19 cellular contexts compared by ENCODE assay signal in genomic region chr2:18446715-18447114, GRCh38.
DNase-seq lines count a peak whose midpoint lies in the region; FAIRE-seq and TF ChIP-seq lines count a peak whose summit lies in the region.
"Had no signal": no experiment of that assay in that cellular context is flagged by ENCODE, and none has a peak within 500 bp of the region (broad histone marks: within the 10 kb centered on the region; RNA-seq: fewer than 3 reads in every experiment).

No MANE protein-coding gene starts in this region.

- TF ChIP-seq EP300 in SK-N-SH (IDR thresholded peaks at IDR 0.05; ENCODE audit: borderline replicate concordance in 1 of 2, low read depth in 1 of 2, low read length in 1 of 2) = no peak
- no peak for TF ChIP-seq EP300 in esophagus muscularis mucosa (IDR thresholded peaks at IDR 0.05)
- no peak for TF ChIP-seq EP300 in sigmoid colon (IDR thresholded peaks at IDR 0.05)

- peak overlapping the region; percentile 71 for H3K4me2 ChIP-seq in BLaER1
- H3K4me2 ChIP-seq in SK-N-SH = no peak overlapping the region

- no peaks in the 10 kb centered on the region for H3K79me2 ChIP-seq in SK-N-SH (ENCODE audit: insufficient read depth)

- intact Hi-C loops in esophagus muscularis mucosa (cut with DNase I) = no loop called here
- intact Hi-C loops in sigmoid colon (cut with DNase I) = loop anchor here (5.0 kb wide), 1 partner anchor 36 kb away; no protein-coding TSS in a partner anchor

- H3F3A ChIP-seq in SK-N-SH (replicated peaks; ENCODE audit: insufficient read depth) = no peaks in the 10 kb centered on the region

- no peak for TF ChIP-seq RAD21 in SK-N-SH (IDR thresholded peaks at IDR 0.05; ENCODE audit: low read length)

- H3K9me2 ChIP-seq in SK-N-SH = no peaks in the 10 kb centered on the region

- no peak for TF ChIP-seq POLR2A in esophagus muscularis mucosa (IDR thresholded peaks at IDR 0.05; ENCODE audit: low read depth)
- no peak for TF ChIP-seq POLR2A in sigmoid colon (IDR thresholded peaks at IDR 0.05)

- H4K20me1 ChIP-seq in BLaER1 = no peaks in the 10 kb centered on the region
- H4K20me1 ChIP-seq in SK-N-SH (ENCODE audit: insufficient read depth) = no peaks in the 10 kb centered on the region

- H3K9ac ChIP-seq in BLaER1 = peak overlapping the region; percentile 5; the same call in 1 of the 2 replicates
- no peak overlapping the region for H3K9ac ChIP-seq in SK-N-SH
- H3K9ac ChIP-seq: GM23248 had no signal

- H3K4me1 ChIP-seq in BLaER1 (peaks cover 61% of the 10 kb centered on the region), SK-N-SH (ENCODE audit: control insufficient read depth in 1 of 2, insufficient read depth in 2 of 2, low read depth in 1 of 2, low read length in 1 of 2) (no peaks in the 10 kb centered on the region; a peak in 1 of 4 replicates), esophagus muscularis mucosa (peaks cover 7 to 36% (median 26%) of the 10 kb centered on the region in 4 donors), sigmoid colon (peaks cover 0 to 39% (median 20%) of the 10 kb centered on the region in 4 donors)
- H3K4me1 ChIP-seq: HAP-1 had no signal

- WGBS in SK-N-SH (ENCODE audit: low lambda C conversion rate) = 44% methylated on average over 2 of the region's 2 CpGs
- WGBS in esophagus muscularis mucosa = 85% methylated on average over 2 of the region's 2 CpGs
- WGBS in sigmoid colon, 2 donors = 77 to 88% methylated on average over 2 of the region's 2 CpGs

- H3K9me3 ChIP-seq in BLaER1 = no peaks in the 10 kb centered on the region
- H3K9me3 ChIP-seq in SK-N-SH = no peaks in the 10 kb centered on the region
- H3K9me3 ChIP-seq in esophagus muscularis mucosa = no peaks in the 10 kb centered on the region
- H3K9me3 ChIP-seq in sigmoid colon = no peaks in the 10 kb centered on the region
- H3K9me3 ChIP-seq: HAP-1 had no signal

- peak overlapping the region; percentile 69; the same call in 1 of the 2 replicates for H3K27ac ChIP-seq in BLaER1
- no peak overlapping the region for H3K27ac ChIP-seq in SK-N-SH (ENCODE audit: low read depth in 2 of 2, low read length in 1 of 2)
- H3K27ac ChIP-seq in esophagus muscularis mucosa (replicated peaks in 1 of 4) = peak overlapping the region in 3 of 4 donors; percentile 64 to 78 (median 70)
- peak overlapping the region; percentile 16 to 61 (median 53) for H3K27ac ChIP-seq in sigmoid colon

- H3K36me3 ChIP-seq in BLaER1 (no peaks in the 10 kb centered on the region), SK-N-SH (replicated peaks in 1 of 2; ENCODE audit: control insufficient read depth in 1 of 2, insufficient read depth in 2 of 2, low read length in 1 of 2) (no peaks in the 10 kb centered on the region), esophagus muscularis mucosa (no peaks in the 10 kb centered on the region), sigmoid colon (no peaks in the 10 kb centered on the region)
- H3K36me3 ChIP-seq: HAP-1 had no signal

- H3K4me3 ChIP-seq in BLaER1 = no peak overlapping the region
- H3K4me3 ChIP-seq in SK-N-SH (ENCODE audit: low read depth in 2 of 2, low read length in 1 of 2) = no peak overlapping the region
- no peak overlapping the region for H3K4me3 ChIP-seq in esophagus muscularis mucosa
- H3K4me3 ChIP-seq in sigmoid colon = no peak overlapping the region
- H3K4me3 ChIP-seq: GM23248, HAP-1 had no signal

- CTCF ChIA-PET in SK-N-SH (lab: Yijun Ruan, JAX) = interaction anchor here (0.9 to 2.6 kb wide), 3 partner anchors 10 to 73 kb away, joined by 3 to 8 read pairs (median 7); no protein-coding TSS in a partner anchor

- H3K27me3 ChIP-seq in BLaER1 (no peaks in the 10 kb centered on the region), SK-N-SH (ENCODE audit: insufficient read depth) (no peaks in the 10 kb centered on the region), esophagus muscularis mucosa (no peaks in the 10 kb centered on the region), sigmoid colon (no peaks in the 10 kb centered on the region)

- POLR2A ChIA-PET in SK-N-SH (lab: Yijun Ruan, JAX) = no interaction called here

- no peak overlapping the region for H2AFZ ChIP-seq in SK-N-SH (ENCODE audit: low read depth)
- H2AFZ ChIP-seq: GM23248 had no signal

- DNase-seq in SK-N-SH = no peak
- no peak for DNase-seq in esophagus muscularis mucosa (ENCODE audit: extremely low spot score)
- no peak for DNase-seq in sigmoid colon
- no peak for DNase-seq in activated CD4-positive, alpha-beta T cell treated with anti-CD3 and anti-CD28 coated beads, Interleukin-2, amount 50 U/mL, for 1 hour
- DNase-seq in midbrain (lab: John Stamatoyannopoulos, UW) = no peak
- no peak for DNase-seq in HTR-8/SVneo (ENCODE audit: insufficient read length, low spot score)
- no peak for DNase-seq in DMS53 (lab: John Stamatoyannopoulos, UW)
- DNase-seq: 8988T; C1 segment of cervical spinal cord; CD4-positive, CD25-positive, alpha-beta regulatory T cell; CD8-positive, alpha-beta memory T cell; COR-L47; DMS 273 treated with DMSO at 0.1 percent for 48 hours; GDM1 had no signal

- FAIRE-seq in HTR-8/SVneo (lab: Jason Lieb, UNC) = no peak
- FAIRE-seq: GM12892, GM18507 had no signal

- no peak for TF ChIP-seq CTCF in SK-N-SH (IDR thresholded peaks at IDR 0.05)
- no peak for TF ChIP-seq CTCF in esophagus muscularis mucosa (IDR thresholded peaks at IDR 0.05)
- TF ChIP-seq CTCF in sigmoid colon (IDR thresholded peaks at IDR 0.05) = no peak

TF ChIP-seq in SK-N-SH, 30 proteins besides CTCF, POLR2A, EP300 and RAD21:
- TF ChIP-seq YY1 (IDR thresholded peaks at IDR 0.05; ENCODE audit: low read depth) (no peak), TCF12 (IDR thresholded peaks at IDR 0.05) (no peak; the same call in 1 of the 2 replicates), NFIC (IDR thresholded peaks at IDR 0.05; ENCODE audit: borderline replicate concordance) (0 out of 2 replicates have a peak, but pooled peaks have one; percentile 19), USF1 (IDR thresholded peaks at IDR 0.05; ENCODE audit: borderline replicate concordance, low read depth) (no peak), RXRA (IDR thresholded peaks at IDR 0.05; ENCODE audit: borderline replicate concordance, low read depth) (no peak), POLR2AphosphoS5 (IDR thresholded peaks at IDR 0.05; ENCODE audit: low read depth, low read length) (0 out of 2 replicates have a peak, but pooled peaks have one; percentile 24)
- TF ChIP-seq, protein P1, sequence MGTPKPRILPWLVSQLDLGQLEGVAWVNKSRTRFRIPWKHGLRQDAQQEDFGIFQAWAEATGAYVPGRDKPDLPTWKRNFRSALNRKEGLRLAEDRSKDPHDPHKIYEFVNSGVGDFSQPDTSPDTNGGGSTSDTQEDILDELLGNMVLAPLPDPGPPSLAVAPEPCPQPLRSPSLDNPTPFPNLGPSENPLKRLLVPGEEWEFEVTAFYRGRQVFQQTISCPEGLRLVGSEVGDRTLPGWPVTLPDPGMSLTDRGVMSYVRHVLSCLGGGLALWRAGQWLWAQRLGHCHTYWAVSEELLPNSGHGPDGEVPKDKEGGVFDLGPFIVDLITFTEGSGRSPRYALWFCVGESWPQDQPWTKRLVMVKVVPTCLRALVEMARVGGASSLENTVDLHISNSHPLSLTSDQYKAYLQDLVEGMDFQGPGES (IDR thresholded peaks at IDR 0.05; ENCODE audit: low read depth, low read length) = no peak
- TF ChIP-seq, protein P2, sequence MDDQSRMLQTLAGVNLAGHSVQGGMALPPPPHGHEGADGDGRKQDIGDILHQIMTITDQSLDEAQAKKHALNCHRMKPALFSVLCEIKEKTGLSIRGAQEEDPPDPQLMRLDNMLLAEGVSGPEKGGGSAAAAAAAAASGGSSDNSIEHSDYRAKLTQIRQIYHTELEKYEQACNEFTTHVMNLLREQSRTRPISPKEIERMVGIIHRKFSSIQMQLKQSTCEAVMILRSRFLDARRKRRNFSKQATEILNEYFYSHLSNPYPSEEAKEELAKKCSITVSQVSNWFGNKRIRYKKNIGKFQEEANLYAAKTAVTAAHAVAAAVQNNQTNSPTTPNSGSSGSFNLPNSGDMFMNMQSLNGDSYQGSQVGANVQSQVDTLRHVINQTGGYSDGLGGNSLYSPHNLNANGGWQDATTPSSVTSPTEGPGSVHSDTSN (IDR thresholded peaks at IDR 0.05) = peak; percentile 76

Comparison
In these comparisons a context has a peak if more than half of its experiments do, and no peak if none do; other contexts are left out.
1. H3K27ac ChIP-seq: peak in BLaER1 (single experiment), esophagus muscularis mucosa (3 of 4) and sigmoid colon (4 of 4); none in SK-N-SH (0 of 2).